Comparison of ENCODE assay signal across 19 cellular contexts in genomic region chr13:76829572-76830327, GRCh38. TPM values are rescaled to one million over a fixed set of nuclear protein-coding genes. Genes with fewer than 3 reads are reported as not detected.
DNase-seq lines count a peak whose midpoint lies in the region; ATAC-seq and TF ChIP-seq lines count a peak whose summit lies in the region.
"Had no signal": no experiment of that assay in that cellular context is flagged by ENCODE, and none has a peak within 500 bp of the region (broad histone marks: within the 10 kb centered on the region; RNA-seq: fewer than 3 reads in every experiment).

No MANE protein-coding gene starts in this region.

- H3K36me3 Mint-ChIP-seq in chondrocyte (ENCODE audit: low read depth) = no peaks in the 10 kb centered on the region

- TF ChIP-seq POLR2A in heart left ventricle (IDR thresholded peaks at IDR 0.05) = no peak
- TF ChIP-seq POLR2A in stomach (IDR thresholded peaks at IDR 0.05) = no peak

- H3K36me3 ChIP-seq in ascending aorta = no peaks in the 10 kb centered on the region
- H3K36me3 ChIP-seq in heart left ventricle = no peaks in the 10 kb centered on the region
- H3K36me3 ChIP-seq in mucosa of descending colon (ENCODE audit: low read depth) = no peaks in the 10 kb centered on the region
- no peaks in the 10 kb centered on the region for H3K36me3 ChIP-seq in stomach
- H3K36me3 ChIP-seq: upper lobe of left lung had no signal

- no peak for TF ChIP-seq CTCF in ascending aorta (IDR thresholded peaks at IDR 0.05)
- no peak for TF ChIP-seq CTCF in heart left ventricle (IDR thresholded peaks at IDR 0.05)
- TF ChIP-seq CTCF in mucosa of descending colon (IDR thresholded peaks at IDR 0.05) = no peak
- TF ChIP-seq CTCF in stomach (IDR thresholded peaks at IDR 0.05) = no peak
- TF ChIP-seq CTCF in chondrocyte (IDR thresholded peaks at IDR 0.05) = no peak

- no peaks in the 10 kb centered on the region for H3K9me3 Mint-ChIP-seq in chondrocyte (ENCODE audit: low read depth)

- DNase-seq in ascending aorta (ENCODE audit: low spot score in 2 of 2) = no peak
- DNase-seq in heart left ventricle = peak; percentile 52 to 64 (median 54)
- peak in 2 of 3 donors; percentile 42 to 44 for DNase-seq in mucosa of descending colon
- DNase-seq in stomach = peak; percentile 26
- no peak for DNase-seq in NCI-H2081 (lab: John Stamatoyannopoulos, UW)
- DNase-seq in NCI-H1930 (lab: John Stamatoyannopoulos, UW) = no peak
- no peak for DNase-seq in chondrocyte (ENCODE audit: low spot score)
- DNase-seq: cortex of kidney; DMS153; KG1; NCI-H1105; NCI-H2227 treated with DMSO at 0.1 percent for 48 hours; stimulated activated CD4-positive, alpha-beta T cell treated with anti-CD3 and anti-CD28 coated beads, Interleukin-2, amount 100 ng/mL, for 48 hours; T1000 had no signal

- H3K27ac Mint-ChIP-seq in chondrocyte (ENCODE audit: unreplicated experiment) = no peak overlapping the region
- H3K27ac Mint-ChIP-seq: B cell had no signal

- H3K27me3 ChIP-seq in ascending aorta = no peaks in the 10 kb centered on the region
- no peaks in the 10 kb centered on the region for H3K27me3 ChIP-seq in heart left ventricle
- H3K27me3 ChIP-seq in stomach = no peaks in the 10 kb centered on the region
- H3K27me3 ChIP-seq: upper lobe of left lung had no signal

- peaks cover 0 to 4% of the 10 kb centered on the region in 2 donors for H3K4me1 ChIP-seq in ascending aorta
- peaks cover 0 to 30% (median 14%) of the 10 kb centered on the region in 12 donors for H3K4me1 ChIP-seq in heart left ventricle
- H3K4me1 ChIP-seq in mucosa of descending colon (ENCODE audit: low read depth) = peaks cover 31% of the 10 kb centered on the region
- peaks cover 8 to 28% (median 17%) of the 10 kb centered on the region in 4 donors for H3K4me1 ChIP-seq in stomach
- H3K4me1 ChIP-seq: psoas muscle, upper lobe of left lung had no signal

- ATAC-seq in heart left ventricle (peak; percentile 65 to 91 (median 80)), mucosa of descending colon (peak; percentile 36), HG02840 (IDR thresholded peaks at IDR 0.05; ENCODE audit: low FRiP score, unreplicated experiment) (no peak)
- ATAC-seq: esophagus mucosa, psoas muscle had no signal

- WGBS in heart left ventricle, 4 donors = 33 to 54% (median 48%) methylated on average over 9 of the region's 9 CpGs
- WGBS in stomach, 5 donors = 24 to 50% (median 34%) methylated on average over 9 of the region's 9 CpGs

- H3K4me1 Mint-ChIP-seq in chondrocyte (ENCODE audit: low read depth) = peaks cover 18% of the 10 kb centered on the region
- H3K4me1 Mint-ChIP-seq: B cell had no signal

- intact Hi-C loops in ascending aorta (cut with DNase I) = no loop called here
- intact Hi-C loops in heart left ventricle (cut with DNase I) = loop anchor here in 3 of 10 donors (5.0 to 10.0 kb wide), 3 partner anchors 38 to 165 kb away; partner anchors contain the start of gene KCTD12 (in 1 of the 3)
- intact Hi-C loops in mucosa of descending colon (cut with DNase I, micrococcal nuclease) = no loop called here
- intact Hi-C loops in stomach (cut with DNase I; ENCODE audit: low total_unique reads) = no loop called here

- H3K4me3 ChIP-seq in ascending aorta (no peak overlapping the region), heart left ventricle (peak overlapping the region in 2 of 12 donors; percentile 1 to 5), mucosa of descending colon (no peak overlapping the region), stomach (no peak overlapping the region)
- H3K4me3 ChIP-seq: psoas muscle, upper lobe of left lung had no signal

- H3K27ac ChIP-seq in ascending aorta (peak overlapping the region; percentile 37 to 62), heart left ventricle (peak overlapping the region in 11 of 12 donors; percentile 22 to 76 (median 72)), stomach (peak overlapping the region in 3 of 5 donors; percentile 33 to 58 (median 37))
- H3K27ac ChIP-seq: psoas muscle had no signal

- no peaks in the 10 kb centered on the region for H3K9me3 ChIP-seq in ascending aorta
- H3K9me3 ChIP-seq in heart left ventricle = no peaks in the 10 kb centered on the region
- H3K9me3 ChIP-seq in mucosa of descending colon = no peaks in the 10 kb centered on the region
- no peaks in the 10 kb centered on the region for H3K9me3 ChIP-seq in stomach
- H3K9me3 ChIP-seq: psoas muscle, upper lobe of left lung had no signal

- H3K27me3 Mint-ChIP-seq in chondrocyte (ENCODE audit: low read depth) = no peaks in the 10 kb centered on the region

- H3K4me3 Mint-ChIP-seq in chondrocyte (ENCODE audit: unreplicated experiment) = no peak overlapping the region
- H3K4me3 Mint-ChIP-seq: B cell had no signal

- TF ChIP-seq EP300 in stomach (IDR thresholded peaks at IDR 0.05) = no peak

RNA-seq across cellular contexts. Expression of gene KCTD12, which starts 56.5 kb away (rescaled TPM):
- total RNA-seq in ascending aorta (120 TPM), heart left ventricle (10 to 100 TPM; 29.5 to 84.4 (median 44.1) TPM), mucosa of descending colon (10 to 100 TPM; 26.2 to 62.4 (median 62.0) TPM), stomach (100 to 1,000 TPM in 1 of 5 donors, 10 to 100 TPM in 4; 13.3 to 115 (median 63.6) TPM), chondrocyte (33.8 to 49.6 TPM (median 34.1 TPM) in 3 replicates)
- polyA plus RNA-seq in heart left ventricle (10 to 100 TPM; 10.1 to 21.7 TPM), stomach (10 to 100 TPM in 2 of 3 donors, 1 to 10 TPM in 1; 9.5 to 18.6 (median 18.6) TPM)

Comparison
In these comparisons a context has a peak if more than half of its experiments do, and no peak if none do; other contexts are left out.
1. DNase-seq: peak in heart left ventricle (5 of 5), mucosa of descending colon (2 of 3) and stomach (single experiment); none in ascending aorta (0 of 2), NCI-H2081 (0 of 2), NCI-H1930 (0 of 2) and chondrocyte (single experiment).
2. Peak in every context shown above with its lines, with median percentiles within 50 percentile points of each other: H3K27ac ChIP-seq.